ENCODE assay signal across 21 cellular contexts in the genomic region with DNA sequence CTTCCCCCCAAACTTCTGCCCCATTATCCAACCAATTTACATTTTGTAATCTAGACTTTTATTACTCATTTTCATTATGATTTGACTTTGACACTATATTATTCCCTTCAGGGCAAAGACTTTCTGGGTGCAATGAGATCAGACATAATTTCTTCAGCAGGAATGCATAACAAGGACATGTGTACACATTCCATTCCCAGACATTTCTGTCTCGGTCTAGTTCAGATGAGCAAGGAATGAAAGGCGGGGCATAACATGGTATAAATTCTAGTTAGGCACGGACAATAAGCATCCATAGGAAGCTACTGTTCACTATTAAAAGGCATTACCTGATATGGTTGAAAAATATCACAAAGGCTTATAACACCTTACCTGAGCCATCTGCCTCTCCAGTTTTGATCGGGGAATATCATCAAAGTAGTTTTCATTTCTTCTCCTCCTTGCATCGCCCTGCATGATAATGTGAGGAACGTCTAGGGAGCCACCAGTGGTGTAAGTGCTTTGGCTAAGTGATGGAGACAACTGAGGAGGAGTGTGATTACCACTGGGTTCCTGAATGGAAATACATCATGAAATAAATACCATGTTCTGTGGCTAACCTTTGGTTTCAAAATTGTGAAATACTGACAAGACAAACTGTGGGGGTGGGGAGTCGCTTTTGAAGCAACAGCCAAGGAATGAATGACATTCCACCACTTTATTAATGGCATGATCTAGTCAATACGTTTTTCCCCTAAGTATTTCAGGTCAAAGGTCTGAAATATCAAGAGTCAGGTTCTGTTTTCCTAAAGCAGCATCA.
DNase-seq lines count a peak whose midpoint lies in the region; ATAC-seq and TF ChIP-seq lines count a peak whose summit lies in the region.
"Had no signal": no experiment of that assay in that cellular context is flagged by ENCODE, and none has a peak within 500 bp of the region (broad histone marks: within the 10 kb centered on the region; RNA-seq: fewer than 3 reads in every experiment).

No MANE protein-coding gene starts in this region.

- WGBS in transverse colon (ENCODE audit: low coverage in 1 of 2), 2 donors, result 63 to 75% methylated on average over 7 to 8 of the region's 8 CpGs

- ATAC-seq in GM18907 (IDR thresholded peaks at IDR 0.05; ENCODE audit: unreplicated experiment), result no peak
- ATAC-seq: CD8-positive, alpha-beta T cell; HCT116; PC-3 had no signal

- intact Hi-C loops in Caco-2 (cut with micrococcal nuclease; ENCODE audit: unreplicated experiment) (no loop called here), posterior vena cava (cut with DNase I) (loop anchor here in 1 of 2 donors (5.0 kb wide), 1 partner anchor 447 kb away; no protein-coding TSS in a partner anchor), transverse colon (cut with DNase I; ENCODE audit: low total_unique reads) (no loop called here)

- peak overlapping the region; percentile 21 for H3K4me3 Mint-ChIP-seq in Caco-2 (ENCODE audit: unreplicated experiment)
- H3K4me3 Mint-ChIP-seq: CD8-positive, alpha-beta T cell had no signal

- H3K36me3 ChIP-seq in Caco-2 (ENCODE audit: control insufficient read depth, insufficient read depth, low read length), result no peaks in the 10 kb centered on the region
- H3K36me3 ChIP-seq in transverse colon, result no peaks in the 10 kb centered on the region
- H3K36me3 ChIP-seq: SJSA1 had no signal

- no peak for TF ChIP-seq EP300 in transverse colon (IDR thresholded peaks at IDR 0.05; ENCODE audit: low read depth)

- CTCF ChIA-PET in Caco-2 (lab: Charles Lee), result interaction anchor here (0.7 kb wide), 1 partner anchor 32 kb away, joined by 4 read pairs; no protein-coding TSS in a partner anchor

- H3K27ac ChIP-seq in cingulate gyrus (ENCODE audit: low read depth, low read length), result peak overlapping the region; percentile 14
- no peak overlapping the region for H3K27ac ChIP-seq in transverse colon
- H3K27ac ChIP-seq: BLaER1, HL-60, RWPE1, SJSA1 had no signal

- H3K36me3 Mint-ChIP-seq in Caco-2 (ENCODE audit: insufficient read depth, unreplicated experiment), result no peaks in the 10 kb centered on the region
- H3K36me3 Mint-ChIP-seq: CD8-positive, alpha-beta T cell had no signal

- TF ChIP-seq CTCF in Caco-2 (IDR thresholded peaks at IDR 0.05; ENCODE audit: insufficient read depth in 1 of 2, low read depth in 1 of 2, low read length in 1 of 2, severe bottlenecking in 1 of 2, unreplicated experiment in 1 of 2) (no peak), transverse colon (IDR thresholded peaks at IDR 0.05) (no peak)

- in situ Hi-C loops in transverse colon (cut with MboI; ENCODE audit: low pct_ligation_motif_present in 1 of 4, low pct_unique_long_range_greater_than_20kb in 1 of 4, low sequenced_read_pairs in 3 of 4), result no loop called here

- peaks cover 15% of the 10 kb centered on the region for H3K4me1 ChIP-seq in Caco-2
- H3K4me1 ChIP-seq in transverse colon, result no peaks in the 10 kb centered on the region
- H3K4me1 ChIP-seq: BLaER1 had no signal

- H3K4me1 Mint-ChIP-seq in Caco-2 (ENCODE audit: low read depth, unreplicated experiment), result no peaks in the 10 kb centered on the region

- no peak for TF ChIP-seq POLR2A in transverse colon (IDR thresholded peaks at IDR 0.05)

- no peaks in the 10 kb centered on the region for H3K9me3 Mint-ChIP-seq in Caco-2 (ENCODE audit: unreplicated experiment)
- H3K9me3 Mint-ChIP-seq: CD8-positive, alpha-beta T cell had no signal

- DNase-seq in Caco-2, result peak in 1 of 2 experiments; percentile 6
- peak; percentile 9 for DNase-seq in M059J (ENCODE audit: low read depth)
- DNase-seq in myocyte (ENCODE audit: low read depth), result peak; percentile 5
- DNase-seq in activated gamma-delta T cell treated with Interleukin-2 at 50 U/mL for 16 hours, result no peak
- no peak for DNase-seq in posterior vena cava (ENCODE audit: low spot score)
- no peak for DNase-seq in transverse colon
- DNase-seq: CD8-positive, alpha-beta T cell; DMS79 treated with DMSO at 0.1 percent for 48 hours; GF-D8; NCI-H146; NCI-H2081 treated with DMSO at 0.1 percent for 48 hours; NCI-H510A treated with DMSO at 0.1 percent for 48 hours; NCI-H82; PC-3 had no signal

- H3K4me3 ChIP-seq in Caco-2 (ENCODE audit: low read depth, low read length) (no peak overlapping the region), transverse colon (no peak overlapping the region)
- H3K4me3 ChIP-seq: BLaER1, SJSA1 had no signal

- no peak overlapping the region for H3K27ac Mint-ChIP-seq in Caco-2 (ENCODE audit: unreplicated experiment)
- H3K27ac Mint-ChIP-seq: CD8-positive, alpha-beta T cell had no signal

- no TSS peak for BruUV-seq in Caco-2 (replicated peaks; lab: Mats Ljungman, UMichigan)

- H3K9me3 ChIP-seq in Caco-2, result no peaks in the 10 kb centered on the region
- H3K9me3 ChIP-seq in transverse colon, result no peaks in the 10 kb centered on the region
- H3K9me3 ChIP-seq: BLaER1, SJSA1 had no signal

- H3K27me3 ChIP-seq in Caco-2 (replicated peaks; ENCODE audit: control insufficient read depth, insufficient read depth, low read length), result no peaks in the 10 kb centered on the region
- no peaks in the 10 kb centered on the region for H3K27me3 ChIP-seq in transverse colon
- H3K27me3 ChIP-seq: BLaER1 had no signal

- H3K27me3 Mint-ChIP-seq in Caco-2 (ENCODE audit: insufficient read depth, unreplicated experiment), result peaks cover 3% of the 10 kb centered on the region

- POLR2A ChIA-PET in Caco-2 (lab: Charles Lee), result no interaction called here

Comparison
In these comparisons a context has a peak if more than half of its experiments do, and no peak if none do; other contexts are left out.
1. DNase-seq: peak in M059J (single experiment) and myocyte (single experiment); none in activated gamma-delta T cell treated with Interleukin-2 at 50 U/mL for 16 hours (single experiment), posterior vena cava (single experiment) and transverse colon (single experiment).